ENCODE assay signal across 25 cellular contexts in the genomic region with DNA sequence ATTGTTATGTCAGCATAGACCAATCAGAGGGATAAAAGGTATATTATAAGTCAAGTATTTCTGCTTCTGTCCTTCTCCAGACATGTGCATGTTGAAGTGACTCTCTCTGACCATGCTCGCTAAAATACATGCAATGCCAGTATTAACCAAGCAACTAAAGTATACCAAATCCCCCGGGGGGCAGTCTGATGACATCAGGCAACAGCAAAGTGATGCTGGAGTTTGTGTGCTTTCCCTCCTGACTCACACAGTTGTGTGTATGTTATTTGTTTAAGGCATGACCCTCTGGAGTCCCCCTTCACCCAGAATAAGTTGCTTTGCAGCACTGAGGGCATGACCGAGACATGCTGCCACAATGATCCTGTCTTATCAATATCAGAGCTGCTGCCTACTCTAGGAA. TPM values are rescaled to one million over a fixed set of nuclear protein-coding genes. Genes with fewer than 3 reads are reported as not detected.
"Had no signal": no experiment of that assay in that cellular context is flagged by ENCODE, and none has a peak within 500 bp of the region (broad histone marks: within the 10 kb centered on the region; RNA-seq: fewer than 3 reads in every experiment).

No MANE protein-coding gene starts in this region.

- H3K9me3 ChIP-seq: body of pancreas, gastrocnemius medialis, left lung, lower lobe of right lung, thoracic aorta, vagina had no signal

- H3K27ac ChIP-seq: body of pancreas, gastrocnemius medialis, left lung, lower lobe of right lung, thoracic aorta, vagina had no signal

- DNase-seq: activated B cell treated with CpG ODN at 0.5 μM for 24 hours; activated CD4-positive, alpha-beta T cell treated with anti-CD3 and anti-CD28 coated beads, Interleukin-2, amount 50 U/mL, for 1 hour; activated naive CD4-positive, alpha-beta T cell; activated T-cell treated with anti-CD3 and anti-CD28 coated beads for 4 hours; activated T-cell treated with anti-CD3 and anti-CD28 coated beads, Interleukin-2, amount 50 U/mL, for 72 hours; aorta; body of pancreas; cortex of kidney; gastrocnemius medialis; glutamatergic neuron; left lung; lower lobe of right lung; mesendoderm; natural killer cell; right cardiac atrium; stimulated activated CD4-positive, alpha-beta T cell treated with anti-CD3 and anti-CD28 coated beads, Interleukin-2, amount 100 ng/mL, for 48 hours; stimulated activated naive CD8-positive, alpha-beta T cell treated with anti-CD3 and anti-CD28 coated beads, Interleukin-15, Interleukin-2, amounts not matched to agents 100 U/mL and 50 U/mL, for 24 hours had no signal

- H3K4me1 Mint-ChIP-seq: activated B cell treated with CpG ODN at 0.5 μM for 24 hours, natural killer cell had no signal

- H3K36me3 Mint-ChIP-seq: activated naive CD8-positive, alpha-beta T cell; natural killer cell had no signal

- H3K4me3 ChIP-seq: body of pancreas, gastrocnemius medialis, left lung, lower lobe of right lung, thoracic aorta, vagina had no signal

- ATAC-seq: activated T-cell treated with anti-CD3 and anti-CD28 coated beads, Interleukin-2, amount 50 U/mL, for 72 hours; body of pancreas; esophagus mucosa; gastrocnemius medialis; left lung; lower lobe of right lung; natural killer cell; right cardiac atrium; stimulated activated naive CD8-positive, alpha-beta T cell treated with anti-CD3 and anti-CD28 coated beads, Interleukin-15, Interleukin-2, amounts not matched to agents 100 U/mL and 50 U/mL, for 24 hours had no signal

- H3K36me3 ChIP-seq: gastrocnemius medialis, left lung, lower lobe of right lung, thoracic aorta, vagina had no signal

- H3K4me3 Mint-ChIP-seq: activated B cell treated with CpG ODN at 0.5 μM for 24 hours; activated naive CD8-positive, alpha-beta T cell; activated T-cell treated with anti-CD3 and anti-CD28 coated beads, Interleukin-2, amount 50 U/mL, for 72 hours; natural killer cell; type B pancreatic cell had no signal

- H3K9me3 Mint-ChIP-seq: activated B cell treated with CpG ODN at 0.5 μM for 24 hours had no signal

- H3K27ac Mint-ChIP-seq: activated B cell treated with CpG ODN at 0.5 μM for 24 hours; activated naive CD8-positive, alpha-beta T cell; activated T-cell treated with anti-CD3 and anti-CD28 coated beads, Interleukin-2, amount 50 U/mL, for 72 hours; natural killer cell; type B pancreatic cell had no signal

RNA-seq across cellular contexts. Expression of gene BRINP2, which starts 2.1 kb away (rescaled TPM):
- total RNA-seq: activated B cell treated with CpG ODN at 0.5 μM for 24 hours; activated T-cell treated with anti-CD3 and anti-CD28 coated beads, Interleukin-2, amount 50 U/mL, for 72 hours; aorta; body of pancreas; esophagus mucosa; gastrocnemius medialis; lower lobe of right lung; mononuclear cell; natural killer cell; osteoblast; T-helper 2 cell treated with Interferon-gamma antibody and Interleukin-4, amounts not matched to agents 100 ng/mL and 5 ng/mL, for 36 hours; thoracic aorta had no signal
- polyA plus RNA-seq: aorta had no signal

RNA-seq across cellular contexts. Expression of gene ASTN1, which starts 8.4 kb away (rescaled TPM):
- total RNA-seq: activated B cell treated with CpG ODN at 0.5 μM for 24 hours; activated T-cell treated with anti-CD3 and anti-CD28 coated beads, Interleukin-2, amount 50 U/mL, for 72 hours; esophagus mucosa; mononuclear cell; natural killer cell; osteoblast; T-helper 2 cell treated with Interferon-gamma antibody and Interleukin-4, amounts not matched to agents 100 ng/mL and 5 ng/mL, for 36 hours had no signal
- polyA plus RNA-seq: aorta had no signal
